In genomic region chr21:42360317-42360716, GRCh38 we compare ENCODE assay signal across 12 cellular contexts. TPM values are rescaled to one million over a fixed set of nuclear protein-coding genes. Genes with fewer than 3 reads are reported as not detected.
DNase-seq lines count a peak whose midpoint lies in the region; TF ChIP-seq lines count a peak whose summit lies in the region.
"Had no signal": no experiment of that assay in that cellular context is flagged by ENCODE, and none has a peak within 500 bp of the region (broad histone marks: within the 10 kb centered on the region; RNA-seq: fewer than 3 reads in every experiment).

No MANE protein-coding gene starts in this region.

- H3K4me3 ChIP-seq in PC-9, result no peak overlapping the region
- H3K4me3 ChIP-seq: adrenal gland, left lung, neural progenitor cell, skin epidermis had no signal

- no peaks in the 10 kb centered on the region for H3K27me3 ChIP-seq in PC-9 (ENCODE audit: insufficient read depth, low read depth)
- H3K27me3 ChIP-seq: neural progenitor cell had no signal

- no peak overlapping the region for H3K4me2 ChIP-seq in PC-9
- H3K4me2 ChIP-seq: neural progenitor cell had no signal

- TF ChIP-seq CTCF in PC-9 (conservative IDR thresholded peaks at IDR 0.05), result peak; percentile 44; the same call in 1 of the 2 replicates

- no peak overlapping the region for H3K27ac ChIP-seq in PC-9
- H3K27ac ChIP-seq: adrenal gland, left lung, neural progenitor cell, skin epidermis had no signal

- H3F3A ChIP-seq in PC-9 (ENCODE audit: insufficient read depth, low read depth), result peaks cover 14% of the 10 kb centered on the region

- CTCF ChIA-PET in activated naive CD4-positive, alpha-beta T cell treated with anti-CD3 and anti-CD28 coated beads for 36 hours (lab: Charles Lee), result interaction anchor here (0.5 to 2.2 kb wide), 12 partner anchors 13 to 126 kb away, joined by 3 to 9 read pairs (median 4); no protein-coding TSS in a partner anchor
- CTCF ChIA-PET in activated naive CD4-positive, alpha-beta T cell treated with anti-CD3 and anti-CD28 coated beads, Interleukin-2, amount 10 ng/mL, durations not matched to agents 7 days and 5 days (lab: Charles Lee), result interaction anchor here (0.9 to 1.1 kb wide), 4 partner anchors 14 to 63 kb away, joined by 3 read pairs; no protein-coding TSS in a partner anchor
- CTCF ChIA-PET in PC-9 (lab: Charles Lee), result no interaction called here

- no peaks in the 10 kb centered on the region for H3K27me3 Mint-ChIP-seq in activated naive CD4-positive, alpha-beta T cell treated with anti-CD3 and anti-CD28 coated beads for 36 hours (ENCODE audit: low read depth)
- H3K27me3 Mint-ChIP-seq in activated naive CD4-positive, alpha-beta T cell treated with anti-CD3 and anti-CD28 coated beads, Interleukin-2, amount 10 ng/mL, durations not matched to agents 7 days and 5 days, result peaks cover 60% of the 10 kb centered on the region

- no peaks in the 10 kb centered on the region for H3K36me3 Mint-ChIP-seq in activated naive CD4-positive, alpha-beta T cell treated with anti-CD3 and anti-CD28 coated beads for 36 hours (ENCODE audit: low read depth)
- H3K36me3 Mint-ChIP-seq in activated naive CD4-positive, alpha-beta T cell treated with anti-CD3 and anti-CD28 coated beads, Interleukin-2, amount 10 ng/mL, durations not matched to agents 7 days and 5 days, result no peaks in the 10 kb centered on the region
- H3K36me3 Mint-ChIP-seq: IgD-negative memory B cell, neural progenitor cell had no signal

- no peaks in the 10 kb centered on the region for H3K79me2 ChIP-seq in PC-9 (ENCODE audit: low read depth)

- no peak overlapping the region for H2AFZ ChIP-seq in PC-9
- H2AFZ ChIP-seq: neural progenitor cell had no signal

- BruUV-seq in PC-9 (replicated peaks; lab: Mats Ljungman, UMichigan), result no TSS peak

- no peaks in the 10 kb centered on the region for H3K9me3 ChIP-seq in PC-9 (ENCODE audit: insufficient read depth, low read depth)
- H3K9me3 ChIP-seq: adrenal gland had no signal

- H3K4me1 Mint-ChIP-seq in activated naive CD4-positive, alpha-beta T cell treated with anti-CD3 and anti-CD28 coated beads for 36 hours (ENCODE audit: low read depth), result no peaks in the 10 kb centered on the region
- H3K4me1 Mint-ChIP-seq in activated naive CD4-positive, alpha-beta T cell treated with anti-CD3 and anti-CD28 coated beads, Interleukin-2, amount 10 ng/mL, durations not matched to agents 7 days and 5 days, result peaks cover 5% of the 10 kb centered on the region

- peaks cover 19% of the 10 kb centered on the region for H3K4me1 ChIP-seq in PC-9 (replicated peaks; ENCODE audit: insufficient read depth)
- H3K4me1 ChIP-seq: adrenal gland, left lung, neural progenitor cell had no signal

- H3K9me3 Mint-ChIP-seq in activated naive CD4-positive, alpha-beta T cell treated with anti-CD3 and anti-CD28 coated beads for 36 hours, result peaks cover 8% of the 10 kb centered on the region
- peaks cover 16% of the 10 kb centered on the region for H3K9me3 Mint-ChIP-seq in activated naive CD4-positive, alpha-beta T cell treated with anti-CD3 and anti-CD28 coated beads, Interleukin-2, amount 10 ng/mL, durations not matched to agents 7 days and 5 days

- DNase-seq in activated naive CD4-positive, alpha-beta T cell treated with anti-CD3 and anti-CD28 coated beads for 36 hours, result peak; percentile 37
- no peak for DNase-seq in activated naive CD4-positive, alpha-beta T cell treated with anti-CD3 and anti-CD28 coated beads, Interleukin-2, amount 10 ng/mL, durations not matched to agents 7 days and 5 days
- DNase-seq in PC-9 (no peak), NCI-H2227 (lab: John Stamatoyannopoulos, UW; ENCODE audit: unreplicated experiment) (no peak)
- DNase-seq in stimulated activated CD8-positive, alpha-beta memory T cell treated with anti-CD3 and anti-CD28 coated beads, Interleukin-4, amount 100 ng/mL, for 48 hours, result peak; percentile 61
- DNase-seq in central memory CD4-positive, alpha-beta T cell, result no peak
- DNase-seq: adrenal gland had no signal

- no peaks in the 10 kb centered on the region for H3K36me3 ChIP-seq in PC-9 (ENCODE audit: low read depth)
- H3K36me3 ChIP-seq: adrenal gland, left lung, neural progenitor cell had no signal

- intact Hi-C loops in activated naive CD4-positive, alpha-beta T cell treated with anti-CD3 and anti-CD28 coated beads for 36 hours (cut with micrococcal nuclease), result no loop called here
- intact Hi-C loops in PC-9 (cut with micrococcal nuclease; ENCODE audit: unreplicated experiment), result no loop called here

- no peaks in the 10 kb centered on the region for H4K20me1 ChIP-seq in PC-9 (ENCODE audit: insufficient read depth)

- POLR2A ChIA-PET in PC-9 (lab: Charles Lee; ENCODE audit: unreplicated experiment), result interaction anchor here (0.6 kb wide), 1 partner anchor 20 kb away, joined by 5 read pairs; no protein-coding TSS in a partner anchor

- no peak overlapping the region for H3K4me3 Mint-ChIP-seq in activated naive CD4-positive, alpha-beta T cell treated with anti-CD3 and anti-CD28 coated beads for 36 hours
- H3K4me3 Mint-ChIP-seq in activated naive CD4-positive, alpha-beta T cell treated with anti-CD3 and anti-CD28 coated beads, Interleukin-2, amount 10 ng/mL, durations not matched to agents 7 days and 5 days, result no peak overlapping the region
- H3K4me3 Mint-ChIP-seq: IgD-negative memory B cell, neural progenitor cell had no signal

- H3K9me2 ChIP-seq in PC-9 (ENCODE audit: insufficient read depth), result no peaks in the 10 kb centered on the region

- no peak overlapping the region for H3K27ac Mint-ChIP-seq in activated naive CD4-positive, alpha-beta T cell treated with anti-CD3 and anti-CD28 coated beads for 36 hours
- H3K27ac Mint-ChIP-seq in activated naive CD4-positive, alpha-beta T cell treated with anti-CD3 and anti-CD28 coated beads, Interleukin-2, amount 10 ng/mL, durations not matched to agents 7 days and 5 days, result no peak overlapping the region
- H3K27ac Mint-ChIP-seq: IgD-negative memory B cell, neural progenitor cell had no signal

RNA-seq across cellular contexts. Expression of gene TFF1, which starts 6.0 kb away (rescaled TPM):
- not detected for total RNA-seq in activated naive CD4-positive, alpha-beta T cell treated with anti-CD3 and anti-CD28 coated beads for 36 hours
- total RNA-seq in PC-9 (2021), result 2.2 and 5.7 TPM in 2 replicates
- total RNA-seq: dermis microvascular lymphatic vessel endothelial cell, left lung had no signal

RNA-seq across cellular contexts. Expression of gene TFF2, which starts 9.5 kb away (rescaled TPM):
- not detected for total RNA-seq in activated naive CD4-positive, alpha-beta T cell treated with anti-CD3 and anti-CD28 coated beads for 36 hours
- 0.52 TPM in 1 of 2 replicates, not detected in the other for total RNA-seq in PC-9 (2021)
- total RNA-seq: adrenal gland, dermis microvascular lymphatic vessel endothelial cell, left lung had no signal

RNA-seq across cellular contexts. Expression of gene TMPRSS3, which starts 35.5 kb away (rescaled TPM):
- total RNA-seq in activated naive CD4-positive, alpha-beta T cell treated with anti-CD3 and anti-CD28 coated beads for 36 hours, result 10 to 100 TPM; 10.9 to 11.5 TPM
- 4.3 and 8.6 TPM in 2 replicates for total RNA-seq in PC-9 (2021)

RNA-seq across cellular contexts. Expression of gene UBASH3A, which starts 43.4 kb away (rescaled TPM):
- 10 to 100 TPM; 13.5 to 14.9 TPM for total RNA-seq in activated naive CD4-positive, alpha-beta T cell treated with anti-CD3 and anti-CD28 coated beads for 36 hours
- not detected in 2 replicates for total RNA-seq in PC-9 (2021)
- total RNA-seq: dermis microvascular lymphatic vessel endothelial cell had no signal

RNA-seq across cellular contexts. Expression of gene TFF3, which starts 45.1 kb away (rescaled TPM):
- total RNA-seq in activated naive CD4-positive, alpha-beta T cell treated with anti-CD3 and anti-CD28 coated beads for 36 hours, result not detected
- total RNA-seq in PC-9 (2021), result not detected in 2 replicates

Comparison
In these comparisons a context has a peak if more than half of its experiments do, and no peak if none do; other contexts are left out.
1. DNase-seq: peak in activated naive CD4-positive, alpha-beta T cell treated with anti-CD3 and anti-CD28 coated beads for 36 hours (single experiment) and stimulated activated CD8-positive, alpha-beta memory T cell treated with anti-CD3 and anti-CD28 coated beads, Interleukin-4, amount 100 ng/mL, for 48 hours (single experiment); none in activated naive CD4-positive, alpha-beta T cell treated with anti-CD3 and anti-CD28 coated beads, Interleukin-2, amount 10 ng/mL, durations not matched to agents 7 days and 5 days (single experiment), PC-9 (0 of 2), NCI-H2227 (single experiment) and central memory CD4-positive, alpha-beta T cell (single experiment).